9 cellular contexts compared by ENCODE assay signal in the genomic region with DNA sequence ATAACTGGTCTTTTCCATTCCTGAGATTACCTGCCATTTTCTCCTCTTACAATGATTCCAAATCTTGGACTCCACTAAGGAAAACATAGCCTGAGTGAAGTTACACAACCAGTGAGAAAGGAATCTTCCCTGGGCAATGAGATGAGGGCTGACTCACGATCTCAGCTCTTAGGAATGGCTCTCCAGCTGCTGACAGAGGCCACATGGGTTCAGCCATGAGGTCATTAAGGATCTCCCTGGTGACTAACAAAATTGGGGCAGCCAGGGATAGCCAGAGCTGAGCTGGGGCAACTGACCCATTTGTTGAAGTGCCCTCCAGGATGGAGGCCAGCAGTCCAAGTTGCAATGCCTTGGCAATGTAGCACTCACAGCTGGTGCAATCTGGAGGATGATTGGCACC.
A peak's percentile ranks its signal among the peaks of the same experiment; 100 is the strongest.
DNase-seq lines count a peak whose midpoint lies in the region; ATAC-seq lines count a peak whose summit lies in the region.
"Had no signal": no experiment of that assay in that cellular context is flagged by ENCODE, and none has a peak within 500 bp of the region (broad histone marks: within the 10 kb centered on the region; RNA-seq: fewer than 3 reads in every experiment).

No MANE protein-coding gene starts in this region.

- H3K4me1 Mint-ChIP-seq in activated naive CD8-positive, alpha-beta T cell treated with anti-CD3 and anti-CD28 coated beads, Interleukin-2, amount 50 U/mL, for 24 hours: peaks cover under 1% of the 10 kb centered on the region
- H3K4me1 Mint-ChIP-seq in T-cell: peaks cover 0 to 6% (median 4%) of the 10 kb centered on the region in 3 donors

- H4K5ac ChIP-seq in mesendoderm (ENCODE audit: low read length): no peak overlapping the region

- H3K27ac Mint-ChIP-seq in activated naive CD8-positive, alpha-beta T cell treated with anti-CD3 and anti-CD28 coated beads, Interleukin-2, amount 50 U/mL, for 24 hours: no peak overlapping the region
- H3K27ac Mint-ChIP-seq in T-cell: no peak overlapping the region

- no peaks in the 10 kb centered on the region for H3K79me1 ChIP-seq in mesendoderm (ENCODE audit: low read length)

- POLR2A ChIA-PET in T-cell (lab: Charles Lee): no interaction called here

- H3K4ac ChIP-seq in mesendoderm (ENCODE audit: low read depth, low read length): no peak overlapping the region

- H3K9me3 Mint-ChIP-seq in activated naive CD8-positive, alpha-beta T cell treated with anti-CD3 and anti-CD28 coated beads, Interleukin-2, amount 50 U/mL, for 24 hours: peaks cover 6% of the 10 kb centered on the region
- H3K9me3 Mint-ChIP-seq in T-cell: peaks cover 6% of the 10 kb centered on the region in 3 donors

- no peak overlapping the region for H3K27ac ChIP-seq in mesendoderm (ENCODE audit: low read depth, low read length)
- H3K27ac ChIP-seq: HL-60 had no signal

- no peaks in the 10 kb centered on the region for H3K36me3 Mint-ChIP-seq in activated naive CD8-positive, alpha-beta T cell treated with anti-CD3 and anti-CD28 coated beads, Interleukin-2, amount 50 U/mL, for 24 hours (ENCODE audit: low read depth)
- H3K36me3 Mint-ChIP-seq in T-cell: peaks cover 5% of the 10 kb centered on the region

- no peak overlapping the region for H2BK5ac ChIP-seq in mesendoderm (ENCODE audit: low read length)

- no CpG with 5 or more reads among the region's 1 CpG for WGBS in mesendoderm (ENCODE audit: extremely low coverage, insufficient coverage, low lambda C conversion rate)

- H3K4me3 Mint-ChIP-seq in activated naive CD8-positive, alpha-beta T cell treated with anti-CD3 and anti-CD28 coated beads, Interleukin-2, amount 50 U/mL, for 24 hours: no peak overlapping the region
- no peak overlapping the region for H3K4me3 Mint-ChIP-seq in T-cell

- H3K23ac ChIP-seq in mesendoderm (ENCODE audit: low read length): no peak overlapping the region

- ATAC-seq in activated naive CD8-positive, alpha-beta T cell treated with anti-CD3 and anti-CD28 coated beads, Interleukin-2, amount 50 U/mL, for 24 hours: no peak
- no peak for ATAC-seq in T-cell (replicated peaks in 1 of 4)

- CTCF ChIA-PET in T-cell (lab: Charles Lee): no interaction called here

- no peak overlapping the region for H2AK5ac ChIP-seq in mesendoderm (ENCODE audit: low read length)

- H3K56ac ChIP-seq in mesendoderm (ENCODE audit: low read length): no peak overlapping the region

- no peaks in the 10 kb centered on the region for H3K27me3 Mint-ChIP-seq in activated naive CD8-positive, alpha-beta T cell treated with anti-CD3 and anti-CD28 coated beads, Interleukin-2, amount 50 U/mL, for 24 hours
- peaks cover 9 to 13% of the 10 kb centered on the region in 2 donors for H3K27me3 Mint-ChIP-seq in T-cell

- H3K4me3 ChIP-seq in mesendoderm (ENCODE audit: low read length): no peak overlapping the region

- DNase-seq in ACHN (peak; percentile 98), M059J (ENCODE audit: low read depth) (peak; percentile 99), epidermal melanocyte (ENCODE audit: insufficient read length, low spot score) (peak; percentile 70), mesendoderm (peak; percentile 94), T-cell (no peak), NCI-H2171 treated with DMSO at 0.1 percent for 48 hours (lab: John Stamatoyannopoulos, UW) (no peak)
- no peak for DNase-seq in activated naive CD8-positive, alpha-beta T cell treated with anti-CD3 and anti-CD28 coated beads, Interleukin-2, amount 50 U/mL, for 24 hours
- DNase-seq in activated effector memory CD4-positive, alpha-beta T cell treated with Interleukin-2 at 50 U/mL for 16 hours: no peak

- in situ Hi-C loops in ACHN (cut with HindIII; ENCODE audit: low pct_ligation_motif_present, low pct_unique_long_range_greater_than_20kb, low sequenced_read_pairs): no loop called here

- H3K4me1 ChIP-seq in mesendoderm (ENCODE audit: control insufficient read depth, low read depth, low read length): peaks cover 2% of the 10 kb centered on the region

- H3K4me2 ChIP-seq in mesendoderm (ENCODE audit: low read length): no peak overlapping the region

- no peaks in the 10 kb centered on the region for H3K79me2 ChIP-seq in mesendoderm (ENCODE audit: control insufficient read depth, insufficient read depth, low read length)

- H4K8ac ChIP-seq in mesendoderm (ENCODE audit: low read depth, low read length): no peak overlapping the region

- H2BK15ac ChIP-seq in mesendoderm (replicated peaks; ENCODE audit: low read depth): no peak overlapping the region

- H3K36me3 ChIP-seq in mesendoderm (ENCODE audit: control insufficient read depth, insufficient read depth, low read length): no peaks in the 10 kb centered on the region

- no peak overlapping the region for H3K18ac ChIP-seq in mesendoderm (ENCODE audit: low read length)

- no peak overlapping the region for H2BK120ac ChIP-seq in mesendoderm (ENCODE audit: low read depth, low read length)

- H3K9ac ChIP-seq in mesendoderm (ENCODE audit: low read length): no peak overlapping the region

- H3K27me3 ChIP-seq in mesendoderm (ENCODE audit: insufficient read depth, low read length, poor library complexity): no peaks in the 10 kb centered on the region

Comparison
In these comparisons a context has a peak if more than half of its experiments do, and no peak if none do; other contexts are left out.
1. DNase-seq: peak in ACHN (single experiment), M059J (single experiment), epidermal melanocyte (single experiment) and mesendoderm (single experiment); none in activated naive CD8-positive, alpha-beta T cell treated with anti-CD3 and anti-CD28 coated beads, Interleukin-2, amount 50 U/mL, for 24 hours (single experiment), T-cell (0 of 34), activated effector memory CD4-positive, alpha-beta T cell treated with Interleukin-2 at 50 U/mL for 16 hours (single experiment) and NCI-H2171 treated with DMSO at 0.1 percent for 48 hours (single experiment).